ENCODE assay signal across 16 cellular contexts in genomic region chr7:157710396-157710795, GRCh38.
DNase-seq lines count a peak whose midpoint lies in the region; ATAC-seq and TF ChIP-seq lines count a peak whose summit lies in the region.
"Had no signal": no experiment of that assay in that cellular context is flagged by ENCODE, and none has a peak within 500 bp of the region (broad histone marks: within the 10 kb centered on the region; RNA-seq: fewer than 3 reads in every experiment).

No MANE protein-coding gene starts in this region.

- peak overlapping the region; percentile 36 for H2AK5ac ChIP-seq in neuronal stem cell (ENCODE audit: low read depth, low read length)

- no peak overlapping the region for H3K27ac Mint-ChIP-seq in activated CD4-positive, alpha-beta T cell treated with anti-CD3 and anti-CD28 coated beads, Interleukin-2, amount 10 ng/mL, durations not matched to agents 24 days and 14 days
- H3K27ac Mint-ChIP-seq: CD8-positive, alpha-beta memory T cell; HFFc6 had no signal

- no peaks in the 10 kb centered on the region for H3K4me1 Mint-ChIP-seq in activated CD4-positive, alpha-beta T cell treated with anti-CD3 and anti-CD28 coated beads, Interleukin-2, amount 10 ng/mL, durations not matched to agents 24 days and 14 days
- H3K4me1 Mint-ChIP-seq: CD8-positive, alpha-beta memory T cell had no signal

- WGBS in neuronal stem cell (ENCODE audit: extremely low coverage in 2 of 2, insufficient read length in 2 of 2, insufficient replicate concordance in 1 of 2), 2 donors = no CpG with 5 or more reads among the region's 14 CpGs

- H3K36me3 ChIP-seq in neuronal stem cell (replicated peaks in 1 of 2; ENCODE audit: control insufficient read depth in 2 of 2, insufficient read depth in 2 of 2, low read length in 2 of 2) = no peaks in the 10 kb centered on the region
- no peaks in the 10 kb centered on the region for H3K36me3 ChIP-seq in upper lobe of right lung
- H3K36me3 ChIP-seq: BLaER1, HAP-1 had no signal

- no peaks in the 10 kb centered on the region for H3K27me3 ChIP-seq in neuronal stem cell (ENCODE audit: control insufficient read depth in 3 of 3, insufficient read depth in 3 of 3, low read depth in 1 of 3, low read length in 3 of 3)
- no peaks in the 10 kb centered on the region for H3K27me3 ChIP-seq in upper lobe of right lung
- H3K27me3 ChIP-seq: BLaER1 had no signal

- intact Hi-C loops in activated CD4-positive, alpha-beta T cell treated with anti-CD3 and anti-CD28 coated beads, Interleukin-2, amount 10 ng/mL, durations not matched to agents 24 days and 14 days (cut with micrococcal nuclease) = no loop called here
- intact Hi-C loops in upper lobe of right lung (cut with DNase I) = no loop called here

- H2BK15ac ChIP-seq in neuronal stem cell (ENCODE audit: low read length) = no peak overlapping the region

- H3K4me2 ChIP-seq in neuronal stem cell (ENCODE audit: insufficient read depth, low read length, poor library complexity, severe bottlenecking) = no peak overlapping the region
- H3K4me2 ChIP-seq: BLaER1 had no signal

- no peak overlapping the region for H3K4me3 Mint-ChIP-seq in activated CD4-positive, alpha-beta T cell treated with anti-CD3 and anti-CD28 coated beads, Interleukin-2, amount 10 ng/mL, durations not matched to agents 24 days and 14 days
- H3K4me3 Mint-ChIP-seq: CD8-positive, alpha-beta memory T cell; HFFc6 had no signal

- H3K14ac ChIP-seq in neuronal stem cell (ENCODE audit: low read length) = no peak overlapping the region

- H3K4me3 ChIP-seq in neuronal stem cell (ENCODE audit: low read length in 2 of 2) (no peak overlapping the region), upper lobe of right lung (no peak overlapping the region)
- H3K4me3 ChIP-seq: BLaER1, HAP-1 had no signal

- peak; percentile 24 for DNase-seq in activated CD4-positive, alpha-beta T cell treated with anti-CD3 and anti-CD28 coated beads, Interleukin-2, amount 10 ng/mL, durations not matched to agents 24 days and 14 days
- no peak for DNase-seq in activated CD4-positive, alpha-beta T cell treated with anti-CD3 and anti-CD28 coated beads, Interleukin-2, amount 50 U/mL, for 4 hours
- DNase-seq in ecto neural progenitor cell (ENCODE audit: low spot score) (peak; percentile 29), neuronal stem cell (ENCODE audit: low spot score) (no peak), upper lobe of right lung (peak; percentile 28), cerebellum (ENCODE audit: low spot score) (no peak), NCI-H1436 treated with DMSO at 0.1 percent for 48 hours (lab: John Stamatoyannopoulos, UW) (no peak)
- DNase-seq: AML-193, Caco-2, GF-D8, HFFc6 had no signal

- H3K9me3 Mint-ChIP-seq in activated CD4-positive, alpha-beta T cell treated with anti-CD3 and anti-CD28 coated beads, Interleukin-2, amount 10 ng/mL, durations not matched to agents 24 days and 14 days = no peaks in the 10 kb centered on the region
- H3K9me3 Mint-ChIP-seq: CD8-positive, alpha-beta memory T cell had no signal

- no peak for ATAC-seq in upper lobe of right lung
- no peak for ATAC-seq in GM18867 (IDR thresholded peaks at IDR 0.05; ENCODE audit: unreplicated experiment)

- no peak overlapping the region for H3K23ac ChIP-seq in neuronal stem cell (ENCODE audit: low read depth, low read length, poor library complexity)

- no peaks in the 10 kb centered on the region for H3K9me3 ChIP-seq in neuronal stem cell (replicated peaks in 1 of 2; ENCODE audit: control insufficient read depth in 2 of 2, insufficient read depth in 1 of 2, low read depth in 1 of 2, low read length in 2 of 2)
- no peaks in the 10 kb centered on the region for H3K9me3 ChIP-seq in upper lobe of right lung
- H3K9me3 ChIP-seq: BLaER1, Caco-2, HAP-1 had no signal

- H4K91ac ChIP-seq in neuronal stem cell (ENCODE audit: low read depth, low read length, poor library complexity) = no peak overlapping the region

- H3K4me1 ChIP-seq in neuronal stem cell (ENCODE audit: control insufficient read depth in 2 of 2, insufficient read depth in 1 of 2, low read depth in 1 of 2, low read length in 2 of 2) = peaks cover 3 to 4% of the 10 kb centered on the region in 2 donors
- H3K4me1 ChIP-seq in upper lobe of right lung = no peaks in the 10 kb centered on the region
- H3K4me1 ChIP-seq: BLaER1, Caco-2, HAP-1 had no signal

- no peak overlapping the region for H4K8ac ChIP-seq in neuronal stem cell (ENCODE audit: low read depth, low read length)

- no peaks in the 10 kb centered on the region for H3K79me1 ChIP-seq in neuronal stem cell (ENCODE audit: low read depth, low read length)

- peaks cover 3% of the 10 kb centered on the region for H3K27me3 Mint-ChIP-seq in activated CD4-positive, alpha-beta T cell treated with anti-CD3 and anti-CD28 coated beads, Interleukin-2, amount 10 ng/mL, durations not matched to agents 24 days and 14 days

- H3K9ac ChIP-seq in neuronal stem cell (ENCODE audit: low read depth, low read length, poor library complexity) = no peak overlapping the region
- H3K9ac ChIP-seq: BLaER1 had no signal

- no peak overlapping the region for H2BK120ac ChIP-seq in neuronal stem cell (ENCODE audit: low read depth, low read length)

- no peak overlapping the region for H3K4ac ChIP-seq in neuronal stem cell (ENCODE audit: low read length)

- H2BK12ac ChIP-seq in neuronal stem cell (ENCODE audit: low read length) = no peak overlapping the region

- H3K36me3 Mint-ChIP-seq in activated CD4-positive, alpha-beta T cell treated with anti-CD3 and anti-CD28 coated beads, Interleukin-2, amount 10 ng/mL, durations not matched to agents 24 days and 14 days (ENCODE audit: low read depth) = no peaks in the 10 kb centered on the region
- H3K36me3 Mint-ChIP-seq: CD8-positive, alpha-beta memory T cell had no signal

- TF ChIP-seq CTCF in upper lobe of right lung (IDR thresholded peaks at IDR 0.05) = no peak

- H3K27ac ChIP-seq in neuronal stem cell (replicated peaks; ENCODE audit: low read length) = no peak overlapping the region
- no peak overlapping the region for H3K27ac ChIP-seq in upper lobe of right lung
- H3K27ac ChIP-seq: 22Rv1, BLaER1 had no signal

- peak overlapping the region; percentile 58 for H3K18ac ChIP-seq in neuronal stem cell (ENCODE audit: low read length)

- H2AFZ ChIP-seq in neuronal stem cell (ENCODE audit: low read length) = no peak overlapping the region

- no peak overlapping the region for H2BK5ac ChIP-seq in neuronal stem cell (ENCODE audit: low read length)

Comparison
In these comparisons a context has a peak if more than half of its experiments do, and no peak if none do; other contexts are left out.
1. DNase-seq: peak in activated CD4-positive, alpha-beta T cell treated with anti-CD3 and anti-CD28 coated beads, Interleukin-2, amount 10 ng/mL, durations not matched to agents 24 days and 14 days (single experiment), ecto neural progenitor cell (single experiment) and upper lobe of right lung (single experiment); none in activated CD4-positive, alpha-beta T cell treated with anti-CD3 and anti-CD28 coated beads, Interleukin-2, amount 50 U/mL, for 4 hours (0 of 2), neuronal stem cell (single experiment), cerebellum (single experiment) and NCI-H1436 treated with DMSO at 0.1 percent for 48 hours (single experiment).